Comparison of ENCODE assay signal across 23 cellular contexts in genomic region chr6:150209415-150209814, GRCh38.
"Had no signal": no experiment of that assay in that cellular context is flagged by ENCODE, and none has a peak within 500 bp of the region (broad histone marks: within the 10 kb centered on the region; RNA-seq: fewer than 3 reads in every experiment).

No MANE protein-coding gene starts in this region.

- H3K9me3 Mint-ChIP-seq: activated CD4-positive, alpha-beta T cell treated with anti-CD3 and anti-CD28 coated beads, Interleukin-2, amount 10 ng/mL, durations not matched to agents 24 days and 14 days; activated naive CD4-positive, alpha-beta T cell treated with anti-CD3 and anti-CD28 coated beads for 36 hours; activated naive CD4-positive, alpha-beta T cell treated with anti-CD3 and anti-CD28 coated beads, Interleukin-2, amount 50 U/mL, for 72 hours; activated T-cell treated with anti-CD3 and anti-CD28 coated beads, Interleukin-2, amount 50 U/mL, for 24 hours; activated T-helper 1 cell treated with anti-CD3 and anti-CD28 coated beads, Interleukin-12 subunit alpha, Interleukin-12 subunit beta, Interleukin-2, Interleukin-4 antibody, amounts not matched to agents 30 ng/mL and 10 ng/mL and 1 ng/mL, durations not matched to agents 14 hours and 24 hours and 36 hours had no signal

- H3K4me3 Mint-ChIP-seq: activated CD4-positive, alpha-beta T cell treated with anti-CD3 and anti-CD28 coated beads, Interleukin-2, amount 10 ng/mL, durations not matched to agents 24 days and 14 days; activated CD8-positive, alpha-beta T cell treated with anti-CD3 and anti-CD28 coated beads, Interleukin-2, amount 10 ng/mL, durations not matched to agents 7 days and 5 days; activated naive CD4-positive, alpha-beta T cell treated with anti-CD3 and anti-CD28 coated beads for 36 hours; activated T-cell treated with anti-CD3 and anti-CD28 coated beads, Interleukin-2, amount 50 U/mL, for 24 hours; activated T-helper 1 cell treated with anti-CD3 and anti-CD28 coated beads, Interleukin-12 subunit alpha, Interleukin-12 subunit beta, Interleukin-2, Interleukin-4 antibody, amounts not matched to agents 30 ng/mL and 10 ng/mL and 1 ng/mL, durations not matched to agents 14 hours and 24 hours and 36 hours had no signal

- H3K36me3 ChIP-seq: adrenal gland, MG63, SJCRH30, WERI-Rb-1 had no signal

- H3K27ac Mint-ChIP-seq: activated CD4-positive, alpha-beta T cell treated with anti-CD3 and anti-CD28 coated beads, Interleukin-2, amount 10 ng/mL, durations not matched to agents 24 days and 14 days; activated CD8-positive, alpha-beta T cell treated with anti-CD3 and anti-CD28 coated beads, Interleukin-2, amount 10 ng/mL, durations not matched to agents 7 days and 5 days; activated naive CD4-positive, alpha-beta T cell treated with anti-CD3 and anti-CD28 coated beads for 36 hours; activated naive CD4-positive, alpha-beta T cell treated with anti-CD3 and anti-CD28 coated beads, Interleukin-2, amount 50 U/mL, for 72 hours; activated T-cell treated with anti-CD3 and anti-CD28 coated beads, Interleukin-2, amount 50 U/mL, for 24 hours; activated T-helper 1 cell treated with anti-CD3 and anti-CD28 coated beads, Interleukin-12 subunit alpha, Interleukin-12 subunit beta, Interleukin-2, Interleukin-4 antibody, amounts not matched to agents 30 ng/mL and 10 ng/mL and 1 ng/mL, durations not matched to agents 14 hours and 24 hours and 36 hours had no signal

- H3K27me3 ChIP-seq: adrenal gland, MG63, SJCRH30 had no signal

- H3K9me3 ChIP-seq: adrenal gland, MG63, SJCRH30 had no signal

- ATAC-seq: activated CD8-positive, alpha-beta T cell treated with anti-CD3 and anti-CD28 coated beads, Interleukin-2, amount 10 ng/mL, durations not matched to agents 7 days and 5 days; activated naive CD4-positive, alpha-beta T cell treated with anti-CD3 and anti-CD28 coated beads, Interleukin-2, amount 50 U/mL, for 72 hours; Panc1 had no signal

- H3K36me3 Mint-ChIP-seq: activated naive CD4-positive, alpha-beta T cell treated with anti-CD3 and anti-CD28 coated beads, Interleukin-2, amount 50 U/mL, for 72 hours; brain had no signal

- H3K27ac ChIP-seq: adrenal gland, SJCRH30, SK-N-MC, WERI-Rb-1 had no signal

- H3K4me3 ChIP-seq: adrenal gland, MG63, SJCRH30, SK-N-MC had no signal

- H3K4me1 ChIP-seq: adrenal gland had no signal

- DNase-seq: activated CD4-positive, alpha-beta T cell treated with anti-CD3 and anti-CD28 coated beads, Interleukin-2, amount 10 ng/mL, durations not matched to agents 24 days and 14 days; activated CD4-positive, alpha-beta T cell treated with anti-CD3 and anti-CD28 coated beads, Interleukin-2, amount 50 U/mL, for 4 hours; activated CD4-positive, CD25-positive, alpha-beta regulatory T cell; activated CD8-positive, alpha-beta T cell treated with anti-CD3 and anti-CD28 coated beads, Interleukin-2, amount 10 ng/mL, durations not matched to agents 7 days and 5 days; activated gamma-delta T cell treated with Interleukin-2 at 50 U/mL for 16 hours; activated naive CD4-positive, alpha-beta T cell treated with anti-CD3 and anti-CD28 coated beads for 36 hours; activated T-cell treated with anti-CD3 and anti-CD28 coated beads, Interleukin-2, amount 50 U/mL, for 24 hours; adrenal gland; Kasumi-1; KG1; MG63; NCI-H1048; NCI-H1436; NCI-H1694; NCI-H524 treated with DMSO at 0.1 percent for 48 hours; T1000; WERI-Rb-1 had no signal

- H3K4me1 Mint-ChIP-seq: activated CD4-positive, alpha-beta T cell treated with anti-CD3 and anti-CD28 coated beads, Interleukin-2, amount 10 ng/mL, durations not matched to agents 24 days and 14 days had no signal
